8 cellular contexts compared by ENCODE assay signal in genomic region chr1:83508485-83509151, GRCh38.
DNase-seq lines count a peak whose midpoint lies in the region; FAIRE-seq and TF ChIP-seq lines count a peak whose summit lies in the region.

No MANE protein-coding gene starts in this region.

- H3K4me3 ChIP-seq in bronchial epithelial cell (ENCODE audit: low read depth, low read length) = no peak overlapping the region

- in situ Hi-C loops in G401 (cut with HindIII; ENCODE audit: low sequenced_read_pairs) = no loop called here

- no peak for DNase-seq in GM18507 (ENCODE audit: extremely low spot score, insufficient read length, low read depth)
- no peak for DNase-seq in H54 (ENCODE audit: insufficient read length, low spot score)
- peak; percentile 39 for DNase-seq in NOMO-1 treated with dmso at 0.1 percent for 144 hours (lab: John Stamatoyannopoulos, UW; ENCODE audit: unreplicated experiment)
- peak; percentile 7 for DNase-seq in bronchial epithelial cell (ENCODE audit: low read depth)
- DNase-seq in putamen (ENCODE audit: low spot score) = peak; percentile 17
- no peak for DNase-seq in T-helper 9 cell
- DNase-seq in GDM1 (lab: John Stamatoyannopoulos, UW) = no peak
- DNase-seq in G401 (ENCODE audit: low spot score) = no peak

- H3K36me3 ChIP-seq in bronchial epithelial cell (ENCODE audit: control insufficient read depth, insufficient read depth, low read length) = no peaks in the 10 kb centered on the region

- no peaks in the 10 kb centered on the region for H3K27me3 ChIP-seq in bronchial epithelial cell (ENCODE audit: control insufficient read depth, insufficient read depth, low read length)

- no peak for TF ChIP-seq CTCF in bronchial epithelial cell (IDR thresholded peaks at IDR 0.05; ENCODE audit: insufficient read depth, low read length, severe bottlenecking)

- peak; percentile 84 for FAIRE-seq in GM18507 (lab: Jason Lieb, UNC)
- FAIRE-seq in H54 (lab: Jason Lieb, UNC) = peak; percentile 36
- FAIRE-seq in bronchial epithelial cell (lab: Jason Lieb, UNC) = no peak

- TF ChIP-seq POLR2A in H54 (IDR thresholded peaks at IDR 0.05; ENCODE audit: low read depth, low read length) = no peak

Comparison
In these comparisons a context has a peak if more than half of its experiments do, and no peak if none do; other contexts are left out.
1. DNase-seq: peak in NOMO-1 treated with dmso at 0.1 percent for 144 hours (single experiment), bronchial epithelial cell (single experiment) and putamen (single experiment); none in GM18507 (single experiment), H54 (single experiment), T-helper 9 cell (single experiment), GDM1 (single experiment) and G401 (single experiment).